Comparison of ENCODE assay signal across 9 cellular contexts in the genomic region with DNA sequence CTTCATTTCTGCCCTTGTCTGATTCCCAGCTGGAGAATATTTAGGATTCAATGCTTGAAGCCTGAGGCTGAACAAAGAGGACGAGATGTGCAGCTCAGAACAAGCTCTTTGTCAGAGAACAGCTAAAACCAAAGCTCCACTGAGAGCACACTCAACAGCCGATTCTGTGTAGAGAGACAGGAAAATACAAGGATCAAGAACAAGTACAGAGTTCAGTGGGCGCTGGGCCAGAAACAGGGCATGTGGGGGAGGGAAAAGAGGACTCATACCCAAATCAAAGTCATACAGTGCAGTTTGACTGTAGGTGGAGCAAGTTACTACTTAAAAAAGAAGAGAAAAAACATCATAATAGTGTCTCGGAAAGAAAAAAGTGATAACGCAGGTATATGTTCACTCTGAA. TPM values are rescaled to one million over a fixed set of nuclear protein-coding genes. Genes with fewer than 3 reads are reported as not detected.
DNase-seq lines count a peak whose midpoint lies in the region; ATAC-seq and TF ChIP-seq lines count a peak whose summit lies in the region.
"Had no signal": no experiment of that assay in that cellular context is flagged by ENCODE, and none has a peak within 500 bp of the region (broad histone marks: within the 10 kb centered on the region; RNA-seq: fewer than 3 reads in every experiment).

A gene (minus strand): TSS at position 176 of the 400 bp plus-strand sequence.

- H3K4me1 Mint-ChIP-seq in Caco-2 (ENCODE audit: low read depth, unreplicated experiment) = no peaks in the 10 kb centered on the region

- no TSS peak for BruUV-seq in Caco-2 (replicated peaks; lab: Mats Ljungman, UMichigan)

- TF ChIP-seq EP300 in sigmoid colon (IDR thresholded peaks at IDR 0.05) = no peak

- no peak within 1 kb of the TSS for H3K4me3 Mint-ChIP-seq in Caco-2 (ENCODE audit: unreplicated experiment)
- H3K4me3 Mint-ChIP-seq: T-helper 1 cell treated with Interleukin-12 subunit alpha and Interleukin-12 subunit beta and Interleukin-4 antibody, amounts not matched to agents 30 μg/mL and 1 μg/mL, for 36 hours had no signal

- H3K27me3 ChIP-seq in heart left ventricle = no peaks in the 10 kb centered on the region
- no peaks in the 10 kb centered on the region for H3K27me3 ChIP-seq in sigmoid colon
- no peaks in the 10 kb centered on the region for H3K27me3 ChIP-seq in Caco-2 (replicated peaks; ENCODE audit: control insufficient read depth, insufficient read depth, low read length)

- 45 to 60% (median 53%) methylated on average over 5 of the region's 5 CpGs for WGBS in heart left ventricle, 4 donors
- 18 to 65% methylated on average over 5 of the region's 5 CpGs for WGBS in sigmoid colon, 2 donors

- CTCF ChIA-PET in Caco-2 (lab: Charles Lee) = interaction anchor here (0.5 kb wide), 1 partner anchor 35 kb away, joined by 3 read pairs; no protein-coding TSS in a partner anchor

- TF ChIP-seq CTCF in heart left ventricle (IDR thresholded peaks at IDR 0.05) = peak in 6 of 12 donors; percentile 7 to 39 (median 16)
- no peak for TF ChIP-seq CTCF in sigmoid colon (IDR thresholded peaks at IDR 0.05)
- TF ChIP-seq CTCF in Caco-2 (IDR thresholded peaks at IDR 0.05; ENCODE audit: insufficient read depth in 1 of 2, low read depth in 1 of 2, low read length in 1 of 2, severe bottlenecking in 1 of 2, unreplicated experiment in 1 of 2) = no peak

- intact Hi-C loops in heart left ventricle (cut with DNase I) = loop anchor here in 3 of 10 donors (2.0 to 10.0 kb wide), 5 partner anchors 123 to 505 kb away; a partner anchor contains a TSS
- intact Hi-C loops in sigmoid colon (cut with DNase I) = no loop called here
- intact Hi-C loops in Caco-2 (cut with micrococcal nuclease; ENCODE audit: unreplicated experiment) = loop anchor here (5.0 kb wide), 1 partner anchor 510 kb away; no protein-coding TSS in a partner anchor

- H3K9me3 ChIP-seq in heart left ventricle (peaks cover 0 to 8% (median 0%) of the 10 kb centered on the region in 12 donors), sigmoid colon (no peaks in the 10 kb centered on the region), Caco-2 (no peaks in the 10 kb centered on the region)

- no peak within 1 kb of the TSS for H3K27ac Mint-ChIP-seq in Caco-2 (ENCODE audit: unreplicated experiment)
- H3K27ac Mint-ChIP-seq: T-helper 1 cell treated with Interleukin-12 subunit alpha and Interleukin-12 subunit beta and Interleukin-4 antibody, amounts not matched to agents 30 μg/mL and 1 μg/mL, for 36 hours had no signal

- H3K27me3 Mint-ChIP-seq in Caco-2 (ENCODE audit: insufficient read depth, unreplicated experiment) = peaks cover 6% of the 10 kb centered on the region

- H3K27ac ChIP-seq in heart left ventricle = peak within 1 kb of the TSS; percentile 51 to 80 (median 70)
- peak within 1 kb of the TSS; percentile 1 to 46 (median 22) for H3K27ac ChIP-seq in sigmoid colon

- DNase-seq in HT-29 (ENCODE audit: low spot score) (peak; percentile 88), amniotic epithelial cell (ENCODE audit: low read depth) (peak; percentile 33), heart left ventricle (peak; percentile 69 to 79 (median 75)), sigmoid colon (peak; percentile 72), Caco-2 (no peak), NCI-H187 (lab: John Stamatoyannopoulos, UW) (no peak)

- H3K4me3 ChIP-seq in heart left ventricle = peak within 1 kb of the TSS in 10 of 12 donors; percentile 3 to 51 (median 40)
- H3K4me3 ChIP-seq in sigmoid colon = peak within 1 kb of the TSS in 1 of 4 donors; percentile 2
- no peak within 1 kb of the TSS for H3K4me3 ChIP-seq in Caco-2 (ENCODE audit: low read depth, low read length)

- no peaks in the 10 kb centered on the region for H3K36me3 Mint-ChIP-seq in Caco-2 (ENCODE audit: insufficient read depth, unreplicated experiment)

- H3K9me3 Mint-ChIP-seq in Caco-2 (ENCODE audit: unreplicated experiment) = no peaks in the 10 kb centered on the region
- H3K9me3 Mint-ChIP-seq: T-helper 1 cell treated with Interleukin-12 subunit alpha and Interleukin-12 subunit beta and Interleukin-4 antibody, amounts not matched to agents 30 μg/mL and 1 μg/mL, for 36 hours had no signal

- POLR2A ChIA-PET in Caco-2 (lab: Charles Lee) = no interaction called here

- TF ChIP-seq POLR2A in heart left ventricle (IDR thresholded peaks at IDR 0.05) = no peak
- TF ChIP-seq POLR2A in sigmoid colon (IDR thresholded peaks at IDR 0.05) = no peak

- H3K36me3 ChIP-seq in heart left ventricle (no peaks in the 10 kb centered on the region), sigmoid colon (no peaks in the 10 kb centered on the region), Caco-2 (ENCODE audit: control insufficient read depth, insufficient read depth, low read length) (no peaks in the 10 kb centered on the region)

- peaks cover 0 to 35% (median 1%) of the 10 kb centered on the region in 12 donors for H3K4me1 ChIP-seq in heart left ventricle
- no peaks in the 10 kb centered on the region for H3K4me1 ChIP-seq in sigmoid colon
- H3K4me1 ChIP-seq in Caco-2 = peaks cover 2% of the 10 kb centered on the region

- peak; percentile 61 to 87 (median 84) for ATAC-seq in heart left ventricle
- no peak for ATAC-seq in GM18498 (IDR thresholded peaks at IDR 0.05; ENCODE audit: unreplicated experiment)
- ATAC-seq in GM18861 (IDR thresholded peaks at IDR 0.05; ENCODE audit: unreplicated experiment) = no peak

RNA-seq across cellular contexts. Expression of the gene that starts here (rescaled TPM):
- 0.05 and 0.42 TPM in 2 replicates for total RNA-seq in HT-29 (2014; rRNA removed; shearing (Covaris generic))
- total RNA-seq in heart left ventricle = under 1 TPM in 8 of 9 donors, not detected in 1; 0.21 to 0.66 (median 0.40) TPM
- polyA plus RNA-seq in heart left ventricle = under 1 TPM; 0.12 to 0.72 TPM
- under 1 TPM in 2 of 4 donors, not detected in 2; 0.16 to 0.36 TPM for total RNA-seq in sigmoid colon
- under 1 TPM in 1 of 3 donors, not detected in 2; 0.42 TPM for polyA plus RNA-seq in sigmoid colon
- 0.16 and 0.28 TPM in 2 replicates for total RNA-seq in Caco-2 (2022)

Comparison
In these comparisons a context has a peak if more than half of its experiments do, and no peak if none do; other contexts are left out.
1. Peak in DNase-seq in HT-29; RNA of the gene not detected or under 1 TPM.
2. Peak in DNase-seq, ATAC-seq, H3K4me3 ChIP-seq and H3K27ac ChIP-seq in heart left ventricle; RNA of the gene not detected or under 1 TPM.
3. Peak in DNase-seq and H3K27ac ChIP-seq in sigmoid colon; RNA of the gene not detected or under 1 TPM.